Comparison of ENCODE assay signal across 15 cellular contexts in genomic region chr2:43001055-43001378, GRCh38.
DNase-seq lines count a peak whose midpoint lies in the region; ATAC-seq and TF ChIP-seq lines count a peak whose summit lies in the region.
"Had no signal": no experiment of that assay in that cellular context is flagged by ENCODE, and none has a peak within 500 bp of the region (broad histone marks: within the 10 kb centered on the region; RNA-seq: fewer than 3 reads in every experiment).

No MANE protein-coding gene starts in this region.

- peaks cover 5% of the 10 kb centered on the region for H3K36me3 Mint-ChIP-seq in endothelial cell (ENCODE audit: low read depth, unreplicated experiment)

- no peak for TF ChIP-seq CTCF in endothelial cell (IDR thresholded peaks at IDR 0.05; ENCODE audit: unreplicated experiment)

- peaks cover 4% of the 10 kb centered on the region for H3K4me1 Mint-ChIP-seq in endothelial cell (ENCODE audit: unreplicated experiment)

- H3K4me3 Mint-ChIP-seq in endothelial cell (ENCODE audit: unreplicated experiment): peak overlapping the region; percentile 42

- peak; percentile 20 for DNase-seq in activated CD8-positive, alpha-beta memory T cell treated with anti-CD3 and anti-CD28 coated beads, Interleukin-2, amount 50 U/mL, for 48 hours
- no peak for DNase-seq in activated CD8-positive, alpha-beta memory T cell treated with anti-CD3 and anti-CD28 coated beads for 24 hours
- DNase-seq in endothelial cell (ENCODE audit: low spot score): no peak
- DNase-seq in sciatic nerve (ENCODE audit: low spot score): peak; percentile 27
- no peak for DNase-seq in NCI-H2227 treated with DMSO at 0.1 percent for 48 hours (lab: John Stamatoyannopoulos, UW)
- DNase-seq in stimulated activated naive CD4-positive, alpha-beta T cell treated with Interleukin-2 at 50 U/mL for 16 hours (lab: John Stamatoyannopoulos, UW): no peak
- DNase-seq: COR-L47, H7, Karpas-422, NCI-H1417, NCI-H1930, NCI-H2171 treated with DMSO at 0.1 percent for 48 hours, NCI-H510A had no signal

- intact Hi-C loops in sciatic nerve (cut with DNase I): no loop called here

- peaks cover 5% of the 10 kb centered on the region for H3K27me3 Mint-ChIP-seq in endothelial cell (ENCODE audit: unreplicated experiment)

- no peaks in the 10 kb centered on the region for H3K9me3 Mint-ChIP-seq in endothelial cell (ENCODE audit: unreplicated experiment)

- ATAC-seq in sciatic nerve (no peak), HG03342 (IDR thresholded peaks at IDR 0.05; ENCODE audit: unreplicated experiment) (no peak), GM21390 (IDR thresholded peaks at IDR 0.05; ENCODE audit: unreplicated experiment) (no peak)

- peak overlapping the region; percentile 22 for H3K27ac Mint-ChIP-seq in endothelial cell (ENCODE audit: unreplicated experiment)

Comparison
In these comparisons a context has a peak if more than half of its experiments do, and no peak if none do; other contexts are left out.
1. DNase-seq: peak in activated CD8-positive, alpha-beta memory T cell treated with anti-CD3 and anti-CD28 coated beads, Interleukin-2, amount 50 U/mL, for 48 hours (single experiment) and sciatic nerve (single experiment); none in activated CD8-positive, alpha-beta memory T cell treated with anti-CD3 and anti-CD28 coated beads for 24 hours (single experiment), endothelial cell (single experiment), NCI-H2227 treated with DMSO at 0.1 percent for 48 hours (single experiment) and stimulated activated naive CD4-positive, alpha-beta T cell treated with Interleukin-2 at 50 U/mL for 16 hours (single experiment).